In genomic region chr1:21244986-21245687, GRCh38 we compare ENCODE assay signal across 11 cellular contexts. TPM values are rescaled to one million over a fixed set of nuclear protein-coding genes. Genes with fewer than 3 reads are reported as not detected.
A peak's percentile ranks its signal among the peaks of the same experiment; 100 is the strongest.
DNase-seq lines count a peak whose midpoint lies in the region; ATAC-seq and TF ChIP-seq lines count a peak whose summit lies in the region.
"Had no signal": no experiment of that assay in that cellular context is flagged by ENCODE, and none has a peak within 500 bp of the region (broad histone marks: within the 10 kb centered on the region; RNA-seq: fewer than 3 reads in every experiment).

No MANE protein-coding gene starts in this region.

- H3K27me3 Mint-ChIP-seq in activated naive CD8-positive, alpha-beta T cell treated with anti-CD3 and anti-CD28 coated beads, Interleukin-2, amount 50 U/mL, for 24 hours, result no peaks in the 10 kb centered on the region
- H3K27me3 Mint-ChIP-seq in activated naive CD8-positive, alpha-beta T cell treated with anti-CD3 and anti-CD28 coated beads for 36 hours, result no peaks in the 10 kb centered on the region
- H3K27me3 Mint-ChIP-seq: CD4-positive, alpha-beta memory T cell had no signal

- no peak for ATAC-seq in activated naive CD8-positive, alpha-beta T cell treated with anti-CD3 and anti-CD28 coated beads, Interleukin-2, amount 50 U/mL, for 24 hours
- peak; percentile 15 for ATAC-seq in esophagus mucosa
- ATAC-seq in GM21717 (IDR thresholded peaks at IDR 0.05; ENCODE audit: unreplicated experiment), result no peak
- ATAC-seq in GM18502 (IDR thresholded peaks at IDR 0.05; ENCODE audit: poor library complexity, unreplicated experiment), result no peak
- ATAC-seq: psoas muscle had no signal

- peaks cover 59% of the 10 kb centered on the region for H3K36me3 Mint-ChIP-seq in activated naive CD8-positive, alpha-beta T cell treated with anti-CD3 and anti-CD28 coated beads, Interleukin-2, amount 50 U/mL, for 24 hours (ENCODE audit: low read depth)
- peaks cover 27% of the 10 kb centered on the region for H3K36me3 Mint-ChIP-seq in activated naive CD8-positive, alpha-beta T cell treated with anti-CD3 and anti-CD28 coated beads for 36 hours

- H3K4me2 ChIP-seq in smooth muscle cell, result no peak overlapping the region

- no peak overlapping the region for H3K4me3 ChIP-seq in smooth muscle cell
- H3K4me3 ChIP-seq: psoas muscle had no signal

- no peaks in the 10 kb centered on the region for H3K79me2 ChIP-seq in smooth muscle cell (ENCODE audit: low read depth)

- H3K9ac ChIP-seq in smooth muscle cell (ENCODE audit: low read depth), result no peak overlapping the region

- peaks cover 10% of the 10 kb centered on the region for H4K20me1 ChIP-seq in smooth muscle cell (ENCODE audit: low read depth)

- peak overlapping the region; percentile 17 for H3K27ac Mint-ChIP-seq in activated naive CD8-positive, alpha-beta T cell treated with anti-CD3 and anti-CD28 coated beads, Interleukin-2, amount 50 U/mL, for 24 hours
- no peak overlapping the region for H3K27ac Mint-ChIP-seq in activated naive CD8-positive, alpha-beta T cell treated with anti-CD3 and anti-CD28 coated beads for 36 hours

- H3K4me1 ChIP-seq in smooth muscle cell (ENCODE audit: low read depth), result no peaks in the 10 kb centered on the region
- H3K4me1 ChIP-seq: psoas muscle had no signal

- WGBS in smooth muscle cell (ENCODE audit: low lambda C conversion rate), result 86% methylated on average over 11 of the region's 11 CpGs

- no peaks in the 10 kb centered on the region for H3K4me1 Mint-ChIP-seq in activated naive CD8-positive, alpha-beta T cell treated with anti-CD3 and anti-CD28 coated beads, Interleukin-2, amount 50 U/mL, for 24 hours
- H3K4me1 Mint-ChIP-seq in activated naive CD8-positive, alpha-beta T cell treated with anti-CD3 and anti-CD28 coated beads for 36 hours, result no peaks in the 10 kb centered on the region

- H3K9me3 Mint-ChIP-seq in activated naive CD8-positive, alpha-beta T cell treated with anti-CD3 and anti-CD28 coated beads, Interleukin-2, amount 50 U/mL, for 24 hours, result no peaks in the 10 kb centered on the region
- H3K9me3 Mint-ChIP-seq in activated naive CD8-positive, alpha-beta T cell treated with anti-CD3 and anti-CD28 coated beads for 36 hours, result no peaks in the 10 kb centered on the region
- H3K9me3 Mint-ChIP-seq: CD4-positive, alpha-beta memory T cell had no signal

- peak; percentile 41 for TF ChIP-seq CTCF in smooth muscle cell (IDR thresholded peaks at IDR 0.05; ENCODE audit: borderline replicate concordance, insufficient read depth, poor library complexity, severe bottlenecking)

- H2AFZ ChIP-seq in smooth muscle cell (ENCODE audit: low read depth), result no peak overlapping the region

- no peaks in the 10 kb centered on the region for H3K9me3 ChIP-seq in smooth muscle cell (replicated peaks; ENCODE audit: low read depth)
- H3K9me3 ChIP-seq: psoas muscle had no signal

- H3K27me3 ChIP-seq in smooth muscle cell (ENCODE audit: low read depth), result no peaks in the 10 kb centered on the region

- H3K27ac ChIP-seq in smooth muscle cell (ENCODE audit: low read depth), result no peak overlapping the region
- H3K27ac ChIP-seq: psoas muscle had no signal

- peaks cover 2% of the 10 kb centered on the region for H3K36me3 ChIP-seq in smooth muscle cell (ENCODE audit: low read depth)

- DNase-seq in activated naive CD8-positive, alpha-beta T cell treated with anti-CD3 and anti-CD28 coated beads, Interleukin-2, amount 50 U/mL, for 24 hours, result peak; percentile 31
- DNase-seq in activated naive CD8-positive, alpha-beta T cell treated with anti-CD3 and anti-CD28 coated beads for 36 hours, result no peak
- DNase-seq in NAMALWA (ENCODE audit: low spot score) (peak; percentile 26), smooth muscle cell (lab: John Stamatoyannopoulos, UW; ENCODE audit: unreplicated experiment) (no peak), NCI-H1092 treated with DMSO at 0.1 percent for 48 hours (lab: John Stamatoyannopoulos, UW) (no peak)
- DNase-seq: NCI-H187, psoas muscle had no signal

- no peaks in the 10 kb centered on the region for H3F3A ChIP-seq in smooth muscle cell (ENCODE audit: low read depth)

- H3K4me3 Mint-ChIP-seq in activated naive CD8-positive, alpha-beta T cell treated with anti-CD3 and anti-CD28 coated beads, Interleukin-2, amount 50 U/mL, for 24 hours, result no peak overlapping the region
- no peak overlapping the region for H3K4me3 Mint-ChIP-seq in activated naive CD8-positive, alpha-beta T cell treated with anti-CD3 and anti-CD28 coated beads for 36 hours
- H3K4me3 Mint-ChIP-seq: CD4-positive, alpha-beta memory T cell had no signal

RNA-seq across cellular contexts. Expression of gene ECE1, which starts 45.1 kb away (rescaled TPM):
- 100 to 1,000 TPM in 1 of 2 experiments, 10 to 100 TPM in 1; 95.6 to 101 TPM for total RNA-seq in activated naive CD8-positive, alpha-beta T cell treated with anti-CD3 and anti-CD28 coated beads for 36 hours
- total RNA-seq in esophagus mucosa (18.2 TPM), smooth muscle cell (63.8 and 129 TPM in 2 replicates)
- 101 and 108 TPM in 2 replicates for polyA plus RNA-seq in smooth muscle cell

Comparison
In these comparisons a context has a peak if more than half of its experiments do, and no peak if none do; other contexts are left out.
1. DNase-seq: peak in activated naive CD8-positive, alpha-beta T cell treated with anti-CD3 and anti-CD28 coated beads, Interleukin-2, amount 50 U/mL, for 24 hours (single experiment) and NAMALWA (single experiment); none in activated naive CD8-positive, alpha-beta T cell treated with anti-CD3 and anti-CD28 coated beads for 36 hours (single experiment), smooth muscle cell (single experiment) and NCI-H1092 treated with DMSO at 0.1 percent for 48 hours (single experiment).